Comparison of ENCODE assay signal across 7 cellular contexts in genomic region chr14:91377700-91378652, GRCh38. TPM values are rescaled to one million over a fixed set of nuclear protein-coding genes. Genes with fewer than 3 reads are reported as not detected.
A peak's percentile ranks its signal among the peaks of the same experiment; 100 is the strongest.
DNase-seq lines count a peak whose midpoint lies in the region; ATAC-seq and TF ChIP-seq lines count a peak whose summit lies in the region.

No MANE protein-coding gene starts in this region.

- ATAC-seq in activated T-cell treated with anti-CD3 and anti-CD28 coated beads, Interleukin-2, amount 50 U/mL, for 72 hours (replicated peaks in 1 of 2): peak; percentile 68 to 69
- no peak for ATAC-seq in GM19452 (IDR thresholded peaks at IDR 0.05; ENCODE audit: unreplicated experiment)

- H3K4me1 Mint-ChIP-seq in IgD-negative memory B cell (peaks cover 64 to 95% (median 76%) of the 10 kb centered on the region in 3 donors), neural crest cell (peaks cover 85% of the 10 kb centered on the region)
- peaks cover 98% of the 10 kb centered on the region for H3K4me1 Mint-ChIP-seq in activated T-cell treated with anti-CD3 and anti-CD28 coated beads, Interleukin-2, amount 50 U/mL, for 72 hours (ENCODE audit: low read depth)

- no peaks in the 10 kb centered on the region for H3K9me3 ChIP-seq in DOHH2 (ENCODE audit: control insufficient read depth, insufficient read depth, low read length)

- peak overlapping the region; percentile 17 for H3K27ac ChIP-seq in DOHH2 (ENCODE audit: low read depth, low read length)

- peaks cover 100% of the 10 kb centered on the region for H3K79me2 ChIP-seq in DOHH2 (ENCODE audit: control insufficient read depth, low read length)

- H3K27me3 ChIP-seq in DOHH2 (ENCODE audit: control insufficient read depth, low read length): no peaks in the 10 kb centered on the region

- H3K4me3 Mint-ChIP-seq in IgD-negative memory B cell: peak overlapping the region; percentile 7 to 87 (median 48)
- peak overlapping the region; percentile 45 to 69 for H3K4me3 Mint-ChIP-seq in activated T-cell treated with anti-CD3 and anti-CD28 coated beads, Interleukin-2, amount 50 U/mL, for 72 hours
- peak overlapping the region; percentile 14 for H3K4me3 Mint-ChIP-seq in neural crest cell

- H3K36me3 Mint-ChIP-seq in IgD-negative memory B cell (peaks cover 12% of the 10 kb centered on the region), neural crest cell (ENCODE audit: low read depth) (no peaks in the 10 kb centered on the region)
- peaks cover 0 to 5% of the 10 kb centered on the region in 2 donors for H3K36me3 Mint-ChIP-seq in activated T-cell treated with anti-CD3 and anti-CD28 coated beads, Interleukin-2, amount 50 U/mL, for 72 hours (ENCODE audit: insufficient read depth in 2 of 2)

- no peaks in the 10 kb centered on the region for H3K9me2 ChIP-seq in DOHH2 (replicated peaks; ENCODE audit: control insufficient read depth, low read length)

- H3K27me3 Mint-ChIP-seq in IgD-negative memory B cell: peaks cover 1% of the 10 kb centered on the region
- H3K27me3 Mint-ChIP-seq in activated T-cell treated with anti-CD3 and anti-CD28 coated beads, Interleukin-2, amount 50 U/mL, for 72 hours (ENCODE audit: low read depth): no peaks in the 10 kb centered on the region
- H3K27me3 Mint-ChIP-seq in neural crest cell (ENCODE audit: low read depth): no peaks in the 10 kb centered on the region

- H3K4me2 ChIP-seq in DOHH2 (ENCODE audit: low read length): peak overlapping the region; percentile 43

- peak; percentile 63 to 64 for DNase-seq in activated T-cell treated with anti-CD3 and anti-CD28 coated beads, Interleukin-2, amount 50 U/mL, for 72 hours
- DNase-seq in neural crest cell (ENCODE audit: low read depth, low spot score) (no peak), occipital lobe (lab: John Stamatoyannopoulos, UW) (no peak), nucleus accumbens (lab: John Stamatoyannopoulos, UW) (no peak)

- peaks cover 100% of the 10 kb centered on the region for H3K4me1 ChIP-seq in DOHH2 (ENCODE audit: control insufficient read depth, low read length)

- H3K9me3 Mint-ChIP-seq in IgD-negative memory B cell: no peaks in the 10 kb centered on the region
- H3K9me3 Mint-ChIP-seq in activated T-cell treated with anti-CD3 and anti-CD28 coated beads, Interleukin-2, amount 50 U/mL, for 72 hours: no peaks in the 10 kb centered on the region
- no peaks in the 10 kb centered on the region for H3K9me3 Mint-ChIP-seq in neural crest cell

- H3K27ac Mint-ChIP-seq in IgD-negative memory B cell (peak overlapping the region; percentile 26 to 91 (median 73)), neural crest cell (ENCODE audit: unreplicated experiment) (peak overlapping the region; percentile 15)
- peak overlapping the region; percentile 66 for H3K27ac Mint-ChIP-seq in activated T-cell treated with anti-CD3 and anti-CD28 coated beads, Interleukin-2, amount 50 U/mL, for 72 hours

- peaks cover 70% of the 10 kb centered on the region for H3K36me3 ChIP-seq in DOHH2 (ENCODE audit: control insufficient read depth, low read length)

- peaks cover 19% of the 10 kb centered on the region for H3F3A ChIP-seq in DOHH2 (ENCODE audit: control insufficient read depth, insufficient read depth)

- peak overlapping the region; percentile 13 for H3K4me3 ChIP-seq in DOHH2 (ENCODE audit: low read length)

- TF ChIP-seq CTCF in DOHH2 (IDR thresholded peaks at IDR 0.05; ENCODE audit: low read depth, low read length, poor library complexity, severe bottlenecking) (no peak), neural crest cell (conservative IDR thresholded peaks at IDR 0.05) (no peak)

- peaks cover 72% of the 10 kb centered on the region for H4K20me1 ChIP-seq in DOHH2 (ENCODE audit: control insufficient read depth, insufficient read depth, low read depth, low read length)

RNA-seq across cellular contexts. Expression of gene CCDC88C, which starts 39.6 kb away (rescaled TPM):
- 30.5 TPM for polyA plus RNA-seq in IgD-negative memory B cell
- total RNA-seq in activated T-cell treated with anti-CD3 and anti-CD28 coated beads, Interleukin-2, amount 50 U/mL, for 72 hours: 100 to 1,000 TPM; 103 to 111 TPM
- total RNA-seq in neural crest cell (44.6 and 44.7 TPM in 2 replicates), occipital lobe (14.3 TPM)

Comparison
In these comparisons a context has a peak if more than half of its experiments do, and no peak if none do; other contexts are left out.
1. H3K27ac Mint-ChIP-seq: peak in every context shown above with its lines; median percentile 73 in IgD-negative memory B cell; 66 in activated T-cell treated with anti-CD3 and anti-CD28 coated beads, Interleukin-2, amount 50 U/mL, for 72 hours; 15 in neural crest cell.
2. DNase-seq: peak in activated T-cell treated with anti-CD3 and anti-CD28 coated beads, Interleukin-2, amount 50 U/mL, for 72 hours (2 of 2); none in neural crest cell (single experiment), occipital lobe (single experiment) and nucleus accumbens (0 of 56).
3. Peak in every context shown above with its lines, with median percentiles within 50 percentile points of each other: H3K4me3 Mint-ChIP-seq.